In genomic region chr4:38145033-38145673, GRCh38 we compare ENCODE assay signal across 22 cellular contexts.
DNase-seq lines count a peak whose midpoint lies in the region; ATAC-seq and TF ChIP-seq lines count a peak whose summit lies in the region.
"Had no signal": no experiment of that assay in that cellular context is flagged by ENCODE, and none has a peak within 500 bp of the region (broad histone marks: within the 10 kb centered on the region; RNA-seq: fewer than 3 reads in every experiment).

No MANE protein-coding gene starts in this region.

- intact Hi-C loops in sciatic nerve (cut with DNase I), result no loop called here

- H3K4me3 ChIP-seq in SJSA1 (no peak overlapping the region), fibroblast of mammary gland (ENCODE audit: control insufficient read depth, low read depth, low read length) (no peak overlapping the region)
- H3K4me3 ChIP-seq: HAP-1, tibial nerve had no signal

- H3K27ac Mint-ChIP-seq in HFFc6, result peak overlapping the region; percentile 89
- H3K27ac Mint-ChIP-seq: activated CD8-positive, alpha-beta memory T cell treated with anti-CD3 and anti-CD28 coated beads, Interleukin-2, amount 10 ng/mL, durations not matched to agents 7 days and 5 days; activated T-helper 2 cell treated with anti-CD3 and anti-CD28 coated beads, Interferon-gamma antibody, Interleukin-2, Interleukin-4, amounts not matched to agents 10 μg/mL and 5 μg/mL and 100 μg/mL, durations not matched to agents 14 hours and 24 hours and 36 hours; nephron progenitor cell; T-cell had no signal

- no peak for TF ChIP-seq CTCF in HFFc6 (IDR thresholded peaks at IDR 0.05)
- TF ChIP-seq CTCF in fibroblast of mammary gland (conservative IDR thresholded peaks at IDR 0.05; ENCODE audit: control insufficient read depth, insufficient read depth, low read depth, low read length), result no peak

- peak overlapping the region; percentile 77 for H3K27ac ChIP-seq in SJSA1
- H3K27ac ChIP-seq: epithelial cell of prostate had no signal

- peaks cover 10% of the 10 kb centered on the region for H3K36me3 Mint-ChIP-seq in HFFc6 (ENCODE audit: low read depth)

- H3K36me3 ChIP-seq in SJSA1, result no peaks in the 10 kb centered on the region
- H3K36me3 ChIP-seq: HAP-1, tibial nerve had no signal

- H3K27me3 ChIP-seq in SJSA1 (replicated peaks), result no peaks in the 10 kb centered on the region
- H3K27me3 ChIP-seq: tibial nerve had no signal

- ATAC-seq in sciatic nerve (peak; percentile 12), GM21576 (IDR thresholded peaks at IDR 0.05; ENCODE audit: unreplicated experiment) (no peak)
- ATAC-seq: activated CD8-positive, alpha-beta memory T cell treated with anti-CD3 and anti-CD28 coated beads, Interleukin-2, amount 10 ng/mL, durations not matched to agents 7 days and 5 days; Right ventricle myocardium inferior; T-cell had no signal

- no peaks in the 10 kb centered on the region for H3K9me3 ChIP-seq in SJSA1 (replicated peaks)
- H3K9me3 ChIP-seq: HAP-1, tibial nerve had no signal

- H3K27me3 Mint-ChIP-seq in HFFc6 (ENCODE audit: insufficient read depth), result no peaks in the 10 kb centered on the region; the same call in 1 of the 2 replicates
- H3K27me3 Mint-ChIP-seq: T-cell had no signal

- no peaks in the 10 kb centered on the region for H3K9me3 Mint-ChIP-seq in HFFc6
- H3K9me3 Mint-ChIP-seq: activated T-helper 2 cell treated with anti-CD3 and anti-CD28 coated beads, Interferon-gamma antibody, Interleukin-2, Interleukin-4, amounts not matched to agents 10 μg/mL and 5 μg/mL and 100 μg/mL, durations not matched to agents 14 hours and 24 hours and 36 hours; T-cell had no signal

- peaks cover 27% of the 10 kb centered on the region for H3K4me1 ChIP-seq in SJSA1 (replicated peaks)
- H3K4me1 ChIP-seq: HAP-1 had no signal

- H3K4me3 Mint-ChIP-seq in HFFc6, result peak overlapping the region; percentile 41; the same call in 1 of the 2 replicates
- H3K4me3 Mint-ChIP-seq: activated CD8-positive, alpha-beta memory T cell treated with anti-CD3 and anti-CD28 coated beads, Interleukin-2, amount 10 ng/mL, durations not matched to agents 7 days and 5 days; nephron progenitor cell; T-cell had no signal

- DNase-seq in HFFc6, result no peak
- DNase-seq in SJSA1 (ENCODE audit: low read depth in 1 of 2, low spot score in 2 of 2), result no peak
- peak; percentile 43 for DNase-seq in fibroblast of mammary gland (ENCODE audit: low read depth)
- no peak for DNase-seq in sciatic nerve (ENCODE audit: low spot score)
- no peak for DNase-seq in foreskin melanocyte
- DNase-seq in DMS53 treated with DMSO at 0.1 percent for 48 hours (lab: John Stamatoyannopoulos, UW; ENCODE audit: unreplicated experiment), result no peak
- DNase-seq: activated CD4-positive, alpha-beta T cell treated with anti-CD3 and anti-CD28 coated beads for 4 hours; activated CD8-positive, alpha-beta memory T cell treated with anti-CD3 and anti-CD28 coated beads, Interleukin-2, amount 10 ng/mL, durations not matched to agents 7 days and 5 days; left cardiac atrium; NCI-H2227 treated with DMSO at 0.1 percent for 48 hours; nephron progenitor cell; OCI-M1; posterior cingulate gyrus; stimulated activated CD4-positive, alpha-beta T cell treated with anti-CD3 and anti-CD28 coated beads, Interleukin-1b, Interleukin-23, amount 100 ng/mL, for 48 hours; stimulated activated naive CD4-positive, alpha-beta T cell treated with Interleukin-2 at 50 U/mL for 16 hours; T-cell had no signal

- H3K4me1 Mint-ChIP-seq in HFFc6 (ENCODE audit: low read depth), result peaks cover 83% of the 10 kb centered on the region
- H3K4me1 Mint-ChIP-seq: activated CD8-positive, alpha-beta memory T cell treated with anti-CD3 and anti-CD28 coated beads, Interleukin-2, amount 10 ng/mL, durations not matched to agents 7 days and 5 days; T-cell had no signal
